Comparison of ENCODE assay signal across 1 cellular context in genomic region chr4:158722917-158723793, GRCh38.
A peak's percentile ranks its signal among the peaks of the same experiment; 100 is the strongest.
TF ChIP-seq lines count a peak whose summit lies in the region.

Gene PPID (minus strand): TSS chr4:158723396. CDS start chr4:158723288, 108 bp downstream.

TF ChIP-seq in K562, 482 proteins besides CTCF, POLR2A, EP300 and RAD21 (continued from another document and continues in another):
- TF ChIP-seq CEBPZ (IDR thresholded peaks at IDR 0.05; ENCODE audit: borderline replicate concordance, low read depth, low read length) (no peak), SLC30A9 (CRISPR knock-in tag; IDR thresholded peaks at IDR 0.05) (no peak), PCBP1 (IDR thresholded peaks at IDR 0.05; ENCODE audit: low read depth, low read length, poor library complexity, severe bottlenecking) (peak; percentile 40), ZBTB33 (CRISPR knock-in tag; IDR thresholded peaks at IDR 0.05) (peak; percentile 84), ZNF280A (IDR thresholded peaks at IDR 0.05; ENCODE audit: low read depth, partially characterized antibody) (no peak), ZNF717 (CRISPR knock-in tag; IDR thresholded peaks at IDR 0.05) (no peak), ZNF124 (CRISPR knock-in tag; IDR thresholded peaks at IDR 0.05) (no peak), AFF4 (CRISPR knock-in tag; IDR thresholded peaks at IDR 0.05) (peak; percentile 76), CBFA2T2 (conservative IDR thresholded peaks at IDR 0.05) (no peak), ZNF507 (tag; conservative IDR thresholded peaks at IDR 0.05) (no peak), RB1 (IDR thresholded peaks at IDR 0.05; ENCODE audit: low read depth) (0 out of 2 replicates have a peak, but pooled peaks have one; percentile 24), POLR2G (IDR thresholded peaks at IDR 0.05; ENCODE audit: low read depth, low read length) (peak; percentile 93), TOE1 (IDR thresholded peaks at IDR 0.05; ENCODE audit: borderline replicate concordance) (no peak), TOE1 (CRISPR knock-in tag; IDR thresholded peaks at IDR 0.05; ENCODE audit: borderline replicate concordance, low read depth) (0 out of 2 replicates have a peak, but pooled peaks have one; percentile 19), ELF2 (CRISPR knock-in tag; IDR thresholded peaks at IDR 0.05) (peak; percentile 94), ELK1 (CRISPR knock-in tag; IDR thresholded peaks at IDR 0.05) (no peak), CXXC5 (CRISPR knock-in tag; IDR thresholded peaks at IDR 0.05) (peak; percentile 80), GTF2F1 (IDR thresholded peaks at IDR 0.05; ENCODE audit: low read depth, low read length) (no peak), POLR2AphosphoS5 (IDR thresholded peaks at IDR 0.05; ENCODE audit: control insufficient read depth, insufficient read depth, low read depth, low read length) (peak; percentile 75), ZNF583 (CRISPR knock-in tag; IDR thresholded peaks at IDR 0.05) (0 out of 2 replicates have a peak, but pooled peaks have one; percentile 51), KLF16 (IDR thresholded peaks at IDR 0.05) (peak; percentile 34; the same call in 1 of the 2 replicates), TCFL5 (CRISPR knock-in tag; conservative IDR thresholded peaks at IDR 0.05) (no peak), BCL6 (CRISPR knock-in tag; IDR thresholded peaks at IDR 0.05) (no peak), LEF1 (IDR thresholded peaks at IDR 0.05) (no peak), ZNF224 (CRISPR knock-in tag; IDR thresholded peaks at IDR 0.05) (no peak), STAT5A (IDR thresholded peaks at IDR 0.05; ENCODE audit: borderline replicate concordance, low read length) (no peak), MYBL2 (IDR thresholded peaks at IDR 0.05; ENCODE audit: low read depth) (0 out of 2 replicates have a peak, but pooled peaks have one; percentile 13), MYBL2 (CRISPR knock-in tag; IDR thresholded peaks at IDR 0.05; ENCODE audit: borderline replicate concordance) (no peak), ZBTB5 (IDR thresholded peaks at IDR 0.05) (no peak), FOXP1 (CRISPR knock-in tag; IDR thresholded peaks at IDR 0.05) (peak; percentile 95), ZSCAN29 (IDR thresholded peaks at IDR 0.05) (no peak), PRMT5 (CRISPR knock-in tag; IDR thresholded peaks at IDR 0.05) (no peak), ZNF431 (CRISPR knock-in tag; IDR thresholded peaks at IDR 0.05) (peak; percentile 85), GTF2E2 (tag; IDR thresholded peaks at IDR 0.05) (0 out of 2 replicates have a peak, but pooled peaks have one; percentile 86), ZBTB2 (IDR thresholded peaks at IDR 0.05) (no peak), ZNF232 (CRISPR knock-in tag; IDR thresholded peaks at IDR 0.05) (peak; percentile 80; the same call in 1 of the 2 replicates), TCF7L2 (IDR thresholded peaks at IDR 0.05; ENCODE audit: low read depth, low read length) (peak; percentile 66; the same call in 1 of the 2 replicates), NCOA6 (IDR thresholded peaks at IDR 0.05) (no peak)
- TF ChIP-seq, protein P1, sequence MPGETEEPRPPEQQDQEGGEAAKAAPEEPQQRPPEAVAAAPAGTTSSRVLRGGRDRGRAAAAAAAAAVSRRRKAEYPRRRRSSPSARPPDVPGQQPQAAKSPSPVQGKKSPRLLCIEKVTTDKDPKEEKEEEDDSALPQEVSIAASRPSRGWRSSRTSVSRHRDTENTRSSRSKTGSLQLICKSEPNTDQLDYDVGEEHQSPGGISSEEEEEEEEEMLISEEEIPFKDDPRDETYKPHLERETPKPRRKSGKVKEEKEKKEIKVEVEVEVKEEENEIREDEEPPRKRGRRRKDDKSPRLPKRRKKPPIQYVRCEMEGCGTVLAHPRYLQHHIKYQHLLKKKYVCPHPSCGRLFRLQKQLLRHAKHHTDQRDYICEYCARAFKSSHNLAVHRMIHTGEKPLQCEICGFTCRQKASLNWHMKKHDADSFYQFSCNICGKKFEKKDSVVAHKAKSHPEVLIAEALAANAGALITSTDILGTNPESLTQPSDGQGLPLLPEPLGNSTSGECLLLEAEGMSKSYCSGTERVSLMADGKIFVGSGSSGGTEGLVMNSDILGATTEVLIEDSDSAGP (CRISPR knock-in tag; IDR thresholded peaks at IDR 0.05), result no peak
- TF ChIP-seq, protein P2, sequence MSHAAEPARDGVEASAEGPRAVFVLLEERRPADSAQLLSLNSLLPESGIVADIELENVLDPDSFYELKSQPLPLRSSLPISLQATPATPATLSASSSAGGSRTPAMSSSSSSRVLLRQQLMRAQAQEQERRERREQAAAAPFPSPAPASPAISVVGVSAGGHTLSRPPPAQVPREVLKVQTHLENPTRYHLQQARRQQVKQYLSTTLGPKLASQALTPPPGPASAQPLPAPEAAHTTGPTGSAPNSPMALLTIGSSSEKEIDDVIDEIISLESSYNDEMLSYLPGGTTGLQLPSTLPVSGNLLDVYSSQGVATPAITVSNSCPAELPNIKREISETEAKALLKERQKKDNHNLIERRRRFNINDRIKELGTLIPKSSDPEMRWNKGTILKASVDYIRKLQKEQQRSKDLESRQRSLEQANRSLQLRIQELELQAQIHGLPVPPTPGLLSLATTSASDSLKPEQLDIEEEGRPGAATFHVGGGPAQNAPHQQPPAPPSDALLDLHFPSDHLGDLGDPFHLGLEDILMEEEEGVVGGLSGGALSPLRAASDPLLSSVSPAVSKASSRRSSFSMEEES (CRISPR knock-in tag; IDR thresholded peaks at IDR 0.05), result no peak
- TF ChIP-seq, protein P3, sequence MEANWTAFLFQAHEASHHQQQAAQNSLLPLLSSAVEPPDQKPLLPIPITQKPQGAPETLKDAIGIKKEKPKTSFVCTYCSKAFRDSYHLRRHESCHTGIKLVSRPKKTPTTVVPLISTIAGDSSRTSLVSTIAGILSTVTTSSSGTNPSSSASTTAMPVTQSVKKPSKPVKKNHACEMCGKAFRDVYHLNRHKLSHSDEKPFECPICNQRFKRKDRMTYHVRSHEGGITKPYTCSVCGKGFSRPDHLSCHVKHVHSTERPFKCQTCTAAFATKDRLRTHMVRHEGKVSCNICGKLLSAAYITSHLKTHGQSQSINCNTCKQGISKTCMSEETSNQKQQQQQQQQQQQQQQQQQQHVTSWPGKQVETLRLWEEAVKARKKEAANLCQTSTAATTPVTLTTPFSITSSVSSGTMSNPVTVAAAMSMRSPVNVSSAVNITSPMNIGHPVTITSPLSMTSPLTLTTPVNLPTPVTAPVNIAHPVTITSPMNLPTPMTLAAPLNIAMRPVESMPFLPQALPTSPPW (CRISPR knock-in tag; IDR thresholded peaks at IDR 0.05), result peak; percentile 71
